Comparison of ENCODE assay signal across 1 cellular context in the genomic region with DNA sequence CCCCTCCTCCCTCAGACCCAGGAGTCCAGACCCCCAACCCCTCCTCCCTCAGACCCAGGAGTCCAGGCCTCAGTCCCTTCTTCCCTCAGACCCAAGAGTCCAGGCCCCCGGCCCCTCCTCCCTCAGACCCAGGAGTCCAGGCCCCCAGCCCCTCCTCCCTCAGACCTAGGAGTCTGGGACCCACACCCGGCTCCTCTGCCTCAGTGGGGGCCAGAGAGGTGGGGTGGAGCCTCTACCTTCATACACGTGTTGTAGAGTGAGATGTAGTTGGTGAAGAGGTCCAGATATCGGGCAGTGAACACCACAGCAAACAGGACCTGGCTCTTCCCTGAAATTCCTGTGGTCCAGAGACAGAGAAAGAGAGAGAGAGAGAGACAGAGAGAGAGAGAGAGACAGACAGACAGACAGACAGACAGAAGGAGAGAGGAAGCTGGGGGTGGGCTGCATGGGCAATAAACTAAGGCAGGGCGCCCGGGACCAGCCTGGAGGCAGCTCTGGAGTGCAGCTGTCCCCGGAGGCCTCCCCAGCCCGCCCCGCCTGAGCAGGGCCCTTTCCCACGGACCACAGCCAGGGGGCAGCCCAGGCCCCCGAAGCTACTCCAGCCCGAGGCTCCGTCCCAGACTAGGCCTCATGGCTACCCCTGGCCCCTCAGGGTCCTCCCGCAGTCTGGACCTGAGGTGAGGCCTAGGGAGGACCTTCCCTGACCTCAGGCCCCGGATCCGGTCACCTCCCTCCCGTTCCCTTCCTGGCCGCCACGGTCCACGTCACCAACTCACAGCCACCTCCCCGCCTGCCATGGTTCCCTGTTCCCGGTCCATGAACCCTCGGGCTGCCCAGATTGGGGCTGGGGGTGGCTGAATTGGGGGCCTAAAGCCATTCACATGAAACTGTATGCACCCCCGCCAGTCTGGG.
TF ChIP-seq lines count a peak whose summit lies in the region.

No MANE protein-coding gene starts in this region.

TF ChIP-seq in HepG2, 621 proteins besides CTCF, POLR2A, EP300 and RAD21 (continued from another document and continues in another):
- TF ChIP-seq, protein P1, sequence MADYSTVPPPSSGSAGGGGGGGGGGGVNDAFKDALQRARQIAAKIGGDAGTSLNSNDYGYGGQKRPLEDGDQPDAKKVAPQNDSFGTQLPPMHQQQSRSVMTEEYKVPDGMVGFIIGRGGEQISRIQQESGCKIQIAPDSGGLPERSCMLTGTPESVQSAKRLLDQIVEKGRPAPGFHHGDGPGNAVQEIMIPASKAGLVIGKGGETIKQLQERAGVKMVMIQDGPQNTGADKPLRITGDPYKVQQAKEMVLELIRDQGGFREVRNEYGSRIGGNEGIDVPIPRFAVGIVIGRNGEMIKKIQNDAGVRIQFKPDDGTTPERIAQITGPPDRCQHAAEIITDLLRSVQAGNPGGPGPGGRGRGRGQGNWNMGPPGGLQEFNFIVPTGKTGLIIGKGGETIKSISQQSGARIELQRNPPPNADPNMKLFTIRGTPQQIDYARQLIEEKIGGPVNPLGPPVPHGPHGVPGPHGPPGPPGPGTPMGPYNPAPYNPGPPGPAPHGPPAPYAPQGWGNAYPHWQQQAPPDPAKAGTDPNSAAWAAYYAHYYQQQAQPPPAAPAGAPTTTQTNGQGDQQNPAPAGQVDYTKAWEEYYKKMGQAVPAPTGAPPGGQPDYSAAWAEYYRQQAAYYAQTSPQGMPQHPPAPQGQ (CRISPR knock-in tag; IDR thresholded peaks at IDR 0.05; ENCODE audit: borderline replicate concordance): no peak
- 0 out of 2 replicates have a peak, but pooled peaks have one; percentile 38 for TF ChIP-seq MTF1 (CRISPR knock-in tag; IDR thresholded peaks at IDR 0.05)
- TF ChIP-seq TCF7 (IDR thresholded peaks at IDR 0.05; ENCODE audit: low read depth): no peak
- no peak for TF ChIP-seq ZNF484 (CRISPR knock-in tag; IDR thresholded peaks at IDR 0.05; ENCODE audit: borderline replicate concordance, low read depth)
- TF ChIP-seq FOXA1 (IDR thresholded peaks at IDR 0.05): no peak
- TF ChIP-seq FOXA1 (CRISPR knock-in tag; IDR thresholded peaks at IDR 0.05): 0 out of 2 replicates have a peak, but pooled peaks have one; percentile 6
- TF ChIP-seq ZZZ3 (CRISPR knock-in tag; IDR thresholded peaks at IDR 0.05; ENCODE audit: borderline replicate concordance): peak; percentile 93; the same call in 1 of the 2 replicates
- no peak for TF ChIP-seq ZNF225 (CRISPR knock-in tag; IDR thresholded peaks at IDR 0.05)
- peak; percentile 93 for TF ChIP-seq ZNF451 (CRISPR knock-in tag; IDR thresholded peaks at IDR 0.05)
- TF ChIP-seq, protein P2, sequence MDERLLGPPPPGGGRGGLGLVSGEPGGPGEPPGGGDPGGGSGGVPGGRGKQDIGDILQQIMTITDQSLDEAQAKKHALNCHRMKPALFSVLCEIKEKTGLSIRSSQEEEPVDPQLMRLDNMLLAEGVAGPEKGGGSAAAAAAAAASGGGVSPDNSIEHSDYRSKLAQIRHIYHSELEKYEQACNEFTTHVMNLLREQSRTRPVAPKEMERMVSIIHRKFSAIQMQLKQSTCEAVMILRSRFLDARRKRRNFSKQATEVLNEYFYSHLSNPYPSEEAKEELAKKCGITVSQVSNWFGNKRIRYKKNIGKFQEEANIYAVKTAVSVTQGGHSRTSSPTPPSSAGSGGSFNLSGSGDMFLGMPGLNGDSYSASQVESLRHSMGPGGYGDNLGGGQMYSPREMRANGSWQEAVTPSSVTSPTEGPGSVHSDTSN (CRISPR knock-in tag; IDR thresholded peaks at IDR 0.05): no peak
- 0 out of 2 replicates have a peak, but pooled peaks have one; percentile 69 for TF ChIP-seq ZNF773 (CRISPR knock-in tag; IDR thresholded peaks at IDR 0.05; ENCODE audit: borderline replicate concordance)
- TF ChIP-seq HOXA3 (CRISPR knock-in tag; IDR thresholded peaks at IDR 0.05): peak; percentile 64; the same call in 1 of the 2 replicates
- TF ChIP-seq NR2C2 (CRISPR knock-in tag; IDR thresholded peaks at IDR 0.05; ENCODE audit: borderline replicate concordance): peak; percentile 86
- TF ChIP-seq ATF1 (CRISPR knock-in tag; IDR thresholded peaks at IDR 0.05): no peak
- no peak for TF ChIP-seq TSC22D2 (CRISPR knock-in tag; IDR thresholded peaks at IDR 0.05; ENCODE audit: borderline replicate concordance)
- 0 out of 2 replicates have a peak, but pooled peaks have one; percentile 34 for TF ChIP-seq HOXD1 (CRISPR knock-in tag; IDR thresholded peaks at IDR 0.05)
- TF ChIP-seq ZSCAN9 (CRISPR knock-in tag; IDR thresholded peaks at IDR 0.05; ENCODE audit: borderline replicate concordance): 0 out of 2 replicates have a peak, but pooled peaks have one; percentile 50
- no peak for TF ChIP-seq ZNF614 (CRISPR knock-in tag; IDR thresholded peaks at IDR 0.05; ENCODE audit: borderline replicate concordance)
- 0 out of 2 replicates have a peak, but pooled peaks have one; percentile 73 for TF ChIP-seq ZSCAN20 (CRISPR knock-in tag; IDR thresholded peaks at IDR 0.05; ENCODE audit: borderline replicate concordance)
- no peak for TF ChIP-seq ELF4 (CRISPR knock-in tag; IDR thresholded peaks at IDR 0.05; ENCODE audit: borderline replicate concordance)
- TF ChIP-seq KDM4B (CRISPR knock-in tag; IDR thresholded peaks at IDR 0.05): peak; percentile 72; the same call in 1 of the 2 replicates
- TF ChIP-seq PAX8 (CRISPR knock-in tag; IDR thresholded peaks at IDR 0.05; ENCODE audit: borderline replicate concordance): peak; percentile 78; the same call in 1 of the 2 replicates
- TF ChIP-seq, protein P3, sequence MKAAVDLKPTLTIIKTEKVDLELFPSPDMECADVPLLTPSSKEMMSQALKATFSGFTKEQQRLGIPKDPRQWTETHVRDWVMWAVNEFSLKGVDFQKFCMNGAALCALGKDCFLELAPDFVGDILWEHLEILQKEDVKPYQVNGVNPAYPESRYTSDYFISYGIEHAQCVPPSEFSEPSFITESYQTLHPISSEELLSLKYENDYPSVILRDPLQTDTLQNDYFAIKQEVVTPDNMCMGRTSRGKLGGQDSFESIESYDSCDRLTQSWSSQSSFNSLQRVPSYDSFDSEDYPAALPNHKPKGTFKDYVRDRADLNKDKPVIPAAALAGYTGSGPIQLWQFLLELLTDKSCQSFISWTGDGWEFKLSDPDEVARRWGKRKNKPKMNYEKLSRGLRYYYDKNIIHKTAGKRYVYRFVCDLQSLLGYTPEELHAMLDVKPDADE (CRISPR knock-in tag; IDR thresholded peaks at IDR 0.05): 0 out of 2 replicates have a peak, but pooled peaks have one; percentile 71
- TF ChIP-seq, protein P4, sequence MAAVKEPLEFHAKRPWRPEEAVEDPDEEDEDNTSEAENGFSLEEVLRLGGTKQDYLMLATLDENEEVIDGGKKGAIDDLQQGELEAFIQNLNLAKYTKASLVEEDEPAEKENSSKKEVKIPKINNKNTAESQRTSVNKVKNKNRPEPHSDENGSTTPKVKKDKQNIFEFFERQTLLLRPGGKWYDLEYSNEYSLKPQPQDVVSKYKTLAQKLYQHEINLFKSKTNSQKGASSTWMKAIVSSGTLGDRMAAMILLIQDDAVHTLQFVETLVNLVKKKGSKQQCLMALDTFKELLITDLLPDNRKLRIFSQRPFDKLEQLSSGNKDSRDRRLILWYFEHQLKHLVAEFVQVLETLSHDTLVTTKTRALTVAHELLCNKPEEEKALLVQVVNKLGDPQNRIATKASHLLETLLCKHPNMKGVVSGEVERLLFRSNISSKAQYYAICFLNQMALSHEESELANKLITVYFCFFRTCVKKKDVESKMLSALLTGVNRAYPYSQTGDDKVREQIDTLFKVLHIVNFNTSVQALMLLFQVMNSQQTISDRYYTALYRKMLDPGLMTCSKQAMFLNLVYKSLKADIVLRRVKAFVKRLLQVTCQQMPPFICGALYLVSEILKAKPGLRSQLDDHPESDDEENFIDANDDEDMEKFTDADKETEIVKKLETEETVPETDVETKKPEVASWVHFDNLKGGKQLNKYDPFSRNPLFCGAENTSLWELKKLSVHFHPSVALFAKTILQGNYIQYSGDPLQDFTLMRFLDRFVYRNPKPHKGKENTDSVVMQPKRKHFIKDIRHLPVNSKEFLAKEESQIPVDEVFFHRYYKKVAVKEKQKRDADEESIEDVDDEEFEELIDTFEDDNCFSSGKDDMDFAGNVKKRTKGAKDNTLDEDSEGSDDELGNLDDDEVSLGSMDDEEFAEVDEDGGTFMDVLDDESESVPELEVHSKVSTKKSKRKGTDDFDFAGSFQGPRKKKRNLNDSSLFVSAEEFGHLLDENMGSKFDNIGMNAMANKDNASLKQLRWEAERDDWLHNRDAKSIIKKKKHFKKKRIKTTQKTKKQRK (IDR thresholded peaks at IDR 0.05; ENCODE audit: low read length): no peak
- TF ChIP-seq, protein P5, sequence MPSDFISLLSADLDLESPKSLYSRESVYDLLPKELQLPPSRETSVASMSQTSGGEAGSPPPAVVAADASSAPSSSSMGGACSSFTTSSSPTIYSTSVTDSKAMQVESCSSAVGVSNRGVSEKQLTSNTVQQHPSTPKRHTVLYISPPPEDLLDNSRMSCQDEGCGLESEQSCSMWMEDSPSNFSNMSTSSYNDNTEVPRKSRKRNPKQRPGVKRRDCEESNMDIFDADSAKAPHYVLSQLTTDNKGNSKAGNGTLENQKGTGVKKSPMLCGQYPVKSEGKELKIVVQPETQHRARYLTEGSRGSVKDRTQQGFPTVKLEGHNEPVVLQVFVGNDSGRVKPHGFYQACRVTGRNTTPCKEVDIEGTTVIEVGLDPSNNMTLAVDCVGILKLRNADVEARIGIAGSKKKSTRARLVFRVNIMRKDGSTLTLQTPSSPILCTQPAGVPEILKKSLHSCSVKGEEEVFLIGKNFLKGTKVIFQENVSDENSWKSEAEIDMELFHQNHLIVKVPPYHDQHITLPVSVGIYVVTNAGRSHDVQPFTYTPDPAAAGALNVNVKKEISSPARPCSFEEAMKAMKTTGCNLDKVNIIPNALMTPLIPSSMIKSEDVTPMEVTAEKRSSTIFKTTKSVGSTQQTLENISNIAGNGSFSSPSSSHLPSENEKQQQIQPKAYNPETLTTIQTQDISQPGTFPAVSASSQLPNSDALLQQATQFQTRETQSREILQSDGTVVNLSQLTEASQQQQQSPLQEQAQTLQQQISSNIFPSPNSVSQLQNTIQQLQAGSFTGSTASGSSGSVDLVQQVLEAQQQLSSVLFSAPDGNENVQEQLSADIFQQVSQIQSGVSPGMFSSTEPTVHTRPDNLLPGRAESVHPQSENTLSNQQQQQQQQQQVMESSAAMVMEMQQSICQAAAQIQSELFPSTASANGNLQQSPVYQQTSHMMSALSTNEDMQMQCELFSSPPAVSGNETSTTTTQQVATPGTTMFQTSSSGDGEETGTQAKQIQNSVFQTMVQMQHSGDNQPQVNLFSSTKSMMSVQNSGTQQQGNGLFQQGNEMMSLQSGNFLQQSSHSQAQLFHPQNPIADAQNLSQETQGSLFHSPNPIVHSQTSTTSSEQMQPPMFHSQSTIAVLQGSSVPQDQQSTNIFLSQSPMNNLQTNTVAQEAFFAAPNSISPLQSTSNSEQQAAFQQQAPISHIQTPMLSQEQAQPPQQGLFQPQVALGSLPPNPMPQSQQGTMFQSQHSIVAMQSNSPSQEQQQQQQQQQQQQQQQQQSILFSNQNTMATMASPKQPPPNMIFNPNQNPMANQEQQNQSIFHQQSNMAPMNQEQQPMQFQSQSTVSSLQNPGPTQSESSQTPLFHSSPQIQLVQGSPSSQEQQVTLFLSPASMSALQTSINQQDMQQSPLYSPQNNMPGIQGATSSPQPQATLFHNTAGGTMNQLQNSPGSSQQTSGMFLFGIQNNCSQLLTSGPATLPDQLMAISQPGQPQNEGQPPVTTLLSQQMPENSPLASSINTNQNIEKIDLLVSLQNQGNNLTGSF (CRISPR knock-in tag; IDR thresholded peaks at IDR 0.05): peak; percentile 44; the same call in 1 of the 2 replicates
- TF ChIP-seq, protein P6, sequence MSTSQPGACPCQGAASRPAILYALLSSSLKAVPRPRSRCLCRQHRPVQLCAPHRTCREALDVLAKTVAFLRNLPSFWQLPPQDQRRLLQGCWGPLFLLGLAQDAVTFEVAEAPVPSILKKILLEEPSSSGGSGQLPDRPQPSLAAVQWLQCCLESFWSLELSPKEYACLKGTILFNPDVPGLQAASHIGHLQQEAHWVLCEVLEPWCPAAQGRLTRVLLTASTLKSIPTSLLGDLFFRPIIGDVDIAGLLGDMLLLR (CRISPR knock-in tag; IDR thresholded peaks at IDR 0.05): no peak
- no peak; the same call in 1 of the 2 replicates for TF ChIP-seq ZNF746 (CRISPR knock-in tag; IDR thresholded peaks at IDR 0.05)
- no peak for TF ChIP-seq ZNF839 (CRISPR knock-in tag; IDR thresholded peaks at IDR 0.05; ENCODE audit: borderline replicate concordance)
- TF ChIP-seq RAD51 (IDR thresholded peaks at IDR 0.05; ENCODE audit: borderline replicate concordance): no peak
- TF ChIP-seq PHF21A (CRISPR knock-in tag; IDR thresholded peaks at IDR 0.05): no peak
- TF ChIP-seq, protein P7, sequence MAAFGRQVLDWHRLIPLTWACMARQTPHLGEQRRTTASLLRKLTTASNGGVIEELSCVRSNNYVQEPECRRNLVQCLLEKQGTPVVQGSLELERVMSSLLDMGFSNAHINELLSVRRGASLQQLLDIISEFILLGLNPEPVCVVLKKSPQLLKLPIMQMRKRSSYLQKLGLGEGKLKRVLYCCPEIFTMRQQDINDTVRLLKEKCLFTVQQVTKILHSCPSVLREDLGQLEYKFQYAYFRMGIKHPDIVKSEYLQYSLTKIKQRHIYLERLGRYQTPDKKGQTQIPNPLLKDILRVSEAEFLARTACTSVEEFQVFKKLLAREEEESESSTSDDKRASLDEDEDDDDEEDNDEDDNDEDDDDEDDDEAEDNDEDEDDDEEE (CRISPR knock-in tag; IDR thresholded peaks at IDR 0.05): no peak
- no peak for TF ChIP-seq SMARCE1 (IDR thresholded peaks at IDR 0.05; ENCODE audit: borderline replicate concordance)
- TF ChIP-seq, protein P8, sequence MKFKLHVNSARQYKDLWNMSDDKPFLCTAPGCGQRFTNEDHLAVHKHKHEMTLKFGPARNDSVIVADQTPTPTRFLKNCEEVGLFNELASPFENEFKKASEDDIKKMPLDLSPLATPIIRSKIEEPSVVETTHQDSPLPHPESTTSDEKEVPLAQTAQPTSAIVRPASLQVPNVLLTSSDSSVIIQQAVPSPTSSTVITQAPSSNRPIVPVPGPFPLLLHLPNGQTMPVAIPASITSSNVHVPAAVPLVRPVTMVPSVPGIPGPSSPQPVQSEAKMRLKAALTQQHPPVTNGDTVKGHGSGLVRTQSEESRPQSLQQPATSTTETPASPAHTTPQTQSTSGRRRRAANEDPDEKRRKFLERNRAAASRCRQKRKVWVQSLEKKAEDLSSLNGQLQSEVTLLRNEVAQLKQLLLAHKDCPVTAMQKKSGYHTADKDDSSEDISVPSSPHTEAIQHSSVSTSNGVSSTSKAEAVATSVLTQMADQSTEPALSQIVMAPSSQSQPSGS (CRISPR knock-in tag; IDR thresholded peaks at IDR 0.05): no peak
- no peak for TF ChIP-seq ZNF619 (CRISPR knock-in tag; IDR thresholded peaks at IDR 0.05)
